8 cellular contexts compared by ENCODE assay signal in the genomic region with DNA sequence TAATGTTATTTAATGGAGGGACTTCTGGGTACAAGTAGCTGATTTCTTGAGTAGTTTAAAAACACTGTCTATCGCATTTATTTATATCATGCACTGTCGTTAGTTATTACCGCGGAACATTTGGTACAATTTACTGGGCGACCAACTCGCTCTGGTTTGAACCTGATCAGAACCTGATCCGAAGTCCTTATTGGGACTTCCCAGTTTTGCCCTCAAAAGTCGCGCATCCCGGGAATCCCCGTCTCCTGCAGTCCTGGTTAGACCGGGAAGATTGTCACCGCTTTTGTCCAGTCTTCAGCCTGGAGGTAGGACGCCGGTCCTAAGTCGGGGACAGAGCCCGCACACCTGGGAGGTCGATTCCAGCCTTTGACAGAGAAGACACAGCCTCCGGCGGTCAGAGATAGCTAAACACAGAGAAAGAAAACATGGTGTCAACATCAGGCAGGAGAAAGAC. TPM values are rescaled to one million over a fixed set of nuclear protein-coding genes. Genes with fewer than 3 reads are reported as not detected.
DNase-seq lines count a peak whose midpoint lies in the region; ATAC-seq, FAIRE-seq and TF ChIP-seq lines count a peak whose summit lies in the region.

No MANE protein-coding gene starts in this region.

- no peak for ATAC-seq in HG02610 (IDR thresholded peaks at IDR 0.05; ENCODE audit: unreplicated experiment)

- H3K27me3 ChIP-seq in HL-60 (ENCODE audit: insufficient read depth, poor library complexity, severe bottlenecking), result no peaks in the 10 kb centered on the region

- TF ChIP-seq CTCF in GM12875 (IDR thresholded peaks at IDR 0.05; ENCODE audit: borderline replicate concordance, insufficient read depth, low read depth, low read length) (no peak), HL-60 (IDR thresholded peaks at IDR 0.05; ENCODE audit: insufficient read depth, low read length) (no peak), nephron (IDR thresholded peaks at IDR 0.05; ENCODE audit: unreplicated experiment in 3 of 3) (no peak)

- peak overlapping the region; percentile 97 to 99 (median 99) for H3K4me3 Mint-ChIP-seq in nephron

- peaks cover 21% of the 10 kb centered on the region for H3K4me1 Mint-ChIP-seq in nephron

- H3K9me3 Mint-ChIP-seq in nephron, result no peaks in the 10 kb centered on the region

- peaks cover 17% of the 10 kb centered on the region for H3K36me3 Mint-ChIP-seq in nephron (ENCODE audit: low read depth)

- no peaks in the 10 kb centered on the region for H3K27me3 Mint-ChIP-seq in nephron (ENCODE audit: low read depth)

- peak overlapping the region; percentile 71 for H3K4me3 ChIP-seq in GM12875 (ENCODE audit: low read depth, low read length)
- H3K4me3 ChIP-seq in HL-60 (replicated peaks; ENCODE audit: insufficient read depth, low read length), result peak overlapping the region; percentile 61

- peak overlapping the region; percentile 83 for H3K27ac ChIP-seq in HL-60 (replicated peaks)

- peak overlapping the region; percentile 66 to 83 (median 79) for H3K27ac Mint-ChIP-seq in nephron

- peak in 1 of 2 experiments; percentile 27 for DNase-seq in HL-60 (ENCODE audit: low read depth in 1 of 2, low spot score in 1 of 2)
- DNase-seq in activated CD8-positive, alpha-beta memory T cell treated with anti-CD3 and anti-CD28 coated beads for 24 hours, result peak; percentile 63
- peak; percentile 35 for DNase-seq in fibroblast of peridontal ligament (ENCODE audit: extremely low read depth)
- DNase-seq in SKM-1 (lab: John Stamatoyannopoulos, UW; ENCODE audit: unreplicated experiment), result no peak
- no peak for DNase-seq in frontal cortex (ENCODE audit: low spot score in 2 of 2)

- no peak for FAIRE-seq in frontal cortex (lab: Jason Lieb, UNC)

RNA-seq across cellular contexts. Expression of a gene that starts 0.7 kb away (rescaled TPM):
- 24.1 TPM for total RNA-seq in frontal cortex

RNA-seq across cellular contexts. Expression of a gene that starts 34.4 kb away (rescaled TPM):
- 114 TPM for total RNA-seq in frontal cortex

RNA-seq across cellular contexts. Expression of a gene that starts 44.3 kb away (rescaled TPM):
- not detected for total RNA-seq in frontal cortex

Comparison
In these comparisons a context has a peak if more than half of its experiments do, and no peak if none do; other contexts are left out.
1. DNase-seq: peak in activated CD8-positive, alpha-beta memory T cell treated with anti-CD3 and anti-CD28 coated beads for 24 hours (single experiment) and fibroblast of peridontal ligament (single experiment); none in SKM-1 (single experiment) and frontal cortex (0 of 2).